35 cellular contexts compared by ENCODE assay signal in the genomic region with DNA sequence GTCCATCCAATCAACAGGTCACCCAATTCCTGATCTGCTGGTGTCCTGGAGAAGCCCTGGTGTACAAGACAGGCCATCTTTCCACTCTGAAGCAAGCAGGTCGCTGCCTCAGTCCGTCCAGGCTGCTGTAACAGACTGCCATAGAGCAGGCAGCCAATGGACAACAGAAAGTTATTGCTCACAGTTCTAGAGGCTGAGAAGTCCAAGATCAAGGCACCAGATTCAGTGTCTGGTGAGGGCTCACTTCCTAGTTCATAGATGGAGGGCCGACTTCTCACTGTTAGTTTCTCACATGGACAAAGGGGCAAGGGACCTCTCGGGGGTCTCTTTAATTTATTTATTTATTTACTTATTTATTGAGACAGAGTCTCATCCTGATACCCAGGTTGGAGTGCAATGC.
"Had no signal": no experiment of that assay in that cellular context is flagged by ENCODE, and none has a peak within 500 bp of the region (broad histone marks: within the 10 kb centered on the region; RNA-seq: fewer than 3 reads in every experiment).

No MANE protein-coding gene starts in this region.

- H3K27ac Mint-ChIP-seq: activated B cell treated with CpG ODN at 0.5 μM for 24 hours; activated CD4-positive, alpha-beta memory T cell treated with anti-CD3 and anti-CD28 coated beads for 36 hours; activated CD4-positive, alpha-beta T cell treated with anti-CD3 and anti-CD28 coated beads, Interleukin-2, amount 10 ng/mL, durations not matched to agents 24 days and 14 days; activated CD8-positive, alpha-beta T cell treated with anti-CD3 and anti-CD28 coated beads for 36 hours; activated naive CD4-positive, alpha-beta T cell treated with anti-CD3 and anti-CD28 coated beads for 36 hours; activated naive CD4-positive, alpha-beta T cell treated with anti-CD3 and anti-CD28 coated beads, Interleukin-2, amount 50 U/mL, for 72 hours; activated naive CD8-positive, alpha-beta T cell treated with anti-CD3 and anti-CD28 coated beads for 36 hours; activated T-cell treated with anti-CD3 and anti-CD28 coated beads, Interleukin-2, amount 50 U/mL, for 72 hours; activated T-helper 1 cell treated with anti-CD3 and anti-CD28 coated beads, Interleukin-12 subunit alpha, Interleukin-12 subunit beta, Interleukin-2, Interleukin-4 antibody, amounts not matched to agents 30 ng/mL and 10 ng/mL and 1 ng/mL, durations not matched to agents 14 hours and 24 hours and 36 hours; activated T-helper 17 cell treated with anti-CD3 and anti-CD28 coated beads, Interleukin-2, amount 50 U/mL, for 72 hours; T-helper 2 cell treated with Interferon-gamma antibody and Interleukin-4, amounts not matched to agents 5 μg/mL and 100 μg/mL, for 36 hours had no signal

- H3K4me1 ChIP-seq: adrenal gland, body of pancreas, breast epithelium had no signal

- FAIRE-seq: astrocyte, TTC549 had no signal

- H3K4me3 Mint-ChIP-seq: activated B cell treated with CpG ODN at 0.5 μM for 24 hours; activated CD4-positive, alpha-beta memory T cell treated with anti-CD3 and anti-CD28 coated beads for 36 hours; activated CD4-positive, alpha-beta T cell treated with anti-CD3 and anti-CD28 coated beads, Interleukin-2, amount 10 ng/mL, durations not matched to agents 24 days and 14 days; activated CD8-positive, alpha-beta T cell treated with anti-CD3 and anti-CD28 coated beads for 36 hours; activated naive CD4-positive, alpha-beta T cell treated with anti-CD3 and anti-CD28 coated beads for 36 hours; activated naive CD8-positive, alpha-beta T cell treated with anti-CD3 and anti-CD28 coated beads for 36 hours; activated T-cell treated with anti-CD3 and anti-CD28 coated beads, Interleukin-2, amount 50 U/mL, for 4 hours; activated T-cell treated with anti-CD3 and anti-CD28 coated beads, Interleukin-2, amount 50 U/mL, for 72 hours; activated T-helper 1 cell treated with anti-CD3 and anti-CD28 coated beads, Interleukin-12 subunit alpha, Interleukin-12 subunit beta, Interleukin-2, Interleukin-4 antibody, amounts not matched to agents 30 ng/mL and 10 ng/mL and 1 ng/mL, durations not matched to agents 14 hours and 24 hours and 36 hours; activated T-helper 17 cell treated with anti-CD3 and anti-CD28 coated beads, Interleukin-2, amount 50 U/mL, for 72 hours; T-helper 2 cell treated with Interferon-gamma antibody and Interleukin-4, amounts not matched to agents 5 μg/mL and 100 μg/mL, for 36 hours had no signal

- H3K4me1 Mint-ChIP-seq: activated B cell treated with CpG ODN at 0.5 μM for 24 hours; activated CD4-positive, alpha-beta T cell treated with anti-CD3 and anti-CD28 coated beads, Interleukin-2, amount 10 ng/mL, durations not matched to agents 24 days and 14 days; activated naive CD8-positive, alpha-beta T cell treated with anti-CD3 and anti-CD28 coated beads for 36 hours; activated T-helper 17 cell treated with anti-CD3 and anti-CD28 coated beads, Interleukin-2, amount 50 U/mL, for 72 hours had no signal

- H3K27me3 ChIP-seq: adrenal gland, body of pancreas, brain microvascular endothelial cell, breast epithelium had no signal

- H3K4me3 ChIP-seq: adrenal gland, body of pancreas, breast epithelium had no signal

- H3K27ac ChIP-seq: adrenal gland, body of pancreas, brain microvascular endothelial cell, breast epithelium, VCaP had no signal

- DNase-seq: activated B cell treated with CpG ODN at 0.5 μM for 24 hours; activated CD4-positive, alpha-beta memory T cell treated with anti-CD3 and anti-CD28 coated beads for 36 hours; activated CD4-positive, alpha-beta T cell treated with anti-CD3 and anti-CD28 coated beads for 4 hours; activated CD4-positive, alpha-beta T cell treated with anti-CD3 and anti-CD28 coated beads, Interleukin-2, amount 10 ng/mL, durations not matched to agents 24 days and 14 days; activated CD4-positive, alpha-beta T cell treated with anti-CD3 and anti-CD28 coated beads, Interleukin-2, amount 50 U/mL, for 1 hour; activated CD4-positive, alpha-beta T cell treated with anti-CD3 and anti-CD28 coated beads, Interleukin-2, amount 50 U/mL, for 4 hours; activated CD4-positive, CD25-positive, alpha-beta regulatory T cell treated with anti-CD3 and anti-CD28 coated beads, Interleukin-2, amount 50 U/mL, for 72 hours; activated CD8-positive, alpha-beta memory T cell treated with anti-CD3 and anti-CD28 coated beads, Interleukin-2, amount 50 U/mL, for 4 hours; activated CD8-positive, alpha-beta T cell treated with anti-CD3 and anti-CD28 coated beads for 36 hours; activated effector memory CD4-positive, alpha-beta T cell treated with anti-CD3 and anti-CD28 coated beads, Interleukin-2, amount 50 U/mL, for 16 hours; activated gamma-delta T cell treated with Interleukin-2 at 50 U/mL for 16 hours; activated naive CD4-positive, alpha-beta T cell; activated naive CD4-positive, alpha-beta T cell treated with anti-CD3 and anti-CD28 coated beads for 36 hours; activated naive CD4-positive, alpha-beta T cell treated with anti-CD3 and anti-CD28 coated beads, Interleukin-2, amount 50 U/mL, for 16 hours; activated naive CD8-positive, alpha-beta T cell treated with anti-CD3 and anti-CD28 coated beads for 36 hours; activated T-cell treated with anti-CD3 and anti-CD28 coated beads for 4 hours; activated T-cell treated with anti-CD3 and anti-CD28 coated beads, Interleukin-2, amount 50 U/mL, for 1 hour; activated T-cell treated with anti-CD3 and anti-CD28 coated beads, Interleukin-2, amount 50 U/mL, for 4 hours; activated T-cell treated with anti-CD3 and anti-CD28 coated beads, Interleukin-2, amount 50 U/mL, for 72 hours; adrenal gland; amniotic stem cell; aorta; body of pancreas; brain microvascular endothelial cell; central memory CD4-positive, alpha-beta T cell; T-helper 2 cell; T-helper 9 cell had no signal

- H3K36me3 Mint-ChIP-seq: activated CD4-positive, alpha-beta memory T cell treated with anti-CD3 and anti-CD28 coated beads for 36 hours; activated naive CD8-positive, alpha-beta T cell treated with anti-CD3 and anti-CD28 coated beads for 36 hours had no signal

- H3K36me3 ChIP-seq: adrenal gland, brain microvascular endothelial cell, breast epithelium had no signal

- ATAC-seq: activated CD8-positive, alpha-beta T cell treated with anti-CD3 and anti-CD28 coated beads for 36 hours; activated naive CD4-positive, alpha-beta T cell treated with anti-CD3 and anti-CD28 coated beads, Interleukin-2, amount 50 U/mL, for 72 hours; activated T-cell treated with anti-CD3 and anti-CD28 coated beads, Interleukin-2, amount 50 U/mL, for 4 hours; activated T-cell treated with anti-CD3 and anti-CD28 coated beads, Interleukin-2, amount 50 U/mL, for 72 hours; activated T-helper 17 cell treated with anti-CD3 and anti-CD28 coated beads, Interleukin-2, amount 50 U/mL, for 72 hours; body of pancreas had no signal

- H3K9me3 ChIP-seq: adrenal gland had no signal

- H3K27me3 Mint-ChIP-seq: activated B cell treated with CpG ODN at 0.5 μM for 24 hours; activated CD4-positive, alpha-beta T cell treated with anti-CD3 and anti-CD28 coated beads, Interleukin-2, amount 10 ng/mL, durations not matched to agents 24 days and 14 days; activated naive CD8-positive, alpha-beta T cell treated with anti-CD3 and anti-CD28 coated beads for 36 hours had no signal
